ENCODE assay signal across 8 cellular contexts in the genomic region with DNA sequence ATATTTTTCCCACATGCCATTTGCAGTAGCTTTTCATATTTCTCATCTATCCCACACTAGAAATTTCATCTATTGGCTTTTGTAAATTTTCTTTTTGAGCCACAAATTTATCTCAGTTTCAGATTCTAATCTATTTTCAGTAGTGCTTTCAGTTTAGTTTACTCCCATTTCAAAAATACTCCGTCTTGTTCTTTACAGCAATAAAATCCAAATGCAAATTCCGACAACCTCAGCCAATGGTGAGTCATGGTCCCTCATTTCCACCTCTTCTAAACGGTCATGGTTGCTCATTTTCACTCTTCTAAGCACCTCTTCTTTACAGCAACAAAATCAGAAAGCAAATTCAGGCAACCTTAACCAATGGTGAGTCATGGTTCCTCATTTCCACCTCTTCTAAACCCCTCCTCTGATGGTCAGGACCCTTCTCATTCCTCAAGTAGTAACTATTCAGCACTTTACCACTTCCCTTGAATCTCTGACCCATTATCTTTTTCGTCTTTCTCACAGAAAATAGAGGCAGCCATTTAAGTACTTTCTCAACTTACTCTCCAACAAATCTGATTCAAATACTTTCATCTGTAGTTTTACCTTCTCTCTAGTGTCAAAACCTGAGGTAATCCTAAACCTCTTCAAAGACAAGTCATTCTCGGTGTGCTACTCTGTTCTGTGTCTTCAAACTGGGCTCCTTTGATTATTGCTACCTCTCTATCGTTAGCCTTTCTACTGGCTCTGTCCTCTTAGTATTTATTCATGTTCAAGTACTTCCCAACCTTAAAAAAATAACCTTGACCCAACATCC. TPM values are rescaled to one million over a fixed set of nuclear protein-coding genes. Genes with fewer than 3 reads are reported as not detected.
A peak's percentile ranks its signal among the peaks of the same experiment; 100 is the strongest.
DNase-seq lines count a peak whose midpoint lies in the region; ATAC-seq and TF ChIP-seq lines count a peak whose summit lies in the region.

No MANE protein-coding gene starts in this region.

- H3K4me3 ChIP-seq in coronary artery, result no peak overlapping the region
- H3K4me3 ChIP-seq in BE2C (ENCODE audit: low read depth, low read length), result no peak overlapping the region
- H3K4me3 ChIP-seq in HAP-1, result no peak overlapping the region

- DNase-seq in CD14-positive monocyte (ENCODE audit: low spot score) (no peak), coronary artery (ENCODE audit: low spot score) (no peak), medulla oblongata (ENCODE audit: extremely low spot score) (no peak), BE2C (no peak), HAP-1 (ENCODE audit: low spot score in 2 of 2) (no peak)
- peak; percentile 39 to 43 for DNase-seq in activated T-cell treated with anti-CD3 and anti-CD28 coated beads, Interleukin-2, amount 50 U/mL, for 72 hours

- no peaks in the 10 kb centered on the region for H3K27me3 ChIP-seq in BE2C
- H3K27me3 ChIP-seq in HAP-1 (ENCODE audit: low read depth), result no peaks in the 10 kb centered on the region

- no peak for TF ChIP-seq CTCF in CD14-positive monocyte (IDR thresholded peaks at IDR 0.05)
- no peak for TF ChIP-seq CTCF in coronary artery (IDR thresholded peaks at IDR 0.05)
- TF ChIP-seq CTCF in BE2C (IDR thresholded peaks at IDR 0.05; ENCODE audit: low read depth, low read length), result no peak

- H3K9me3 ChIP-seq in BE2C (no peaks in the 10 kb centered on the region), HAP-1 (no peaks in the 10 kb centered on the region)

- in situ Hi-C loops in HAP-1 (cut with MboI; ENCODE audit: low sequenced_read_pairs), result no loop called here

- H3K4me3 Mint-ChIP-seq in CD14-positive monocyte, result peak overlapping the region; percentile 65 to 68
- H3K4me3 Mint-ChIP-seq in activated T-cell treated with anti-CD3 and anti-CD28 coated beads, Interleukin-2, amount 50 U/mL, for 72 hours, result peak overlapping the region; percentile 68 to 81

- H3K27ac ChIP-seq in coronary artery, result no peak overlapping the region

- H3K27me3 Mint-ChIP-seq in CD14-positive monocyte (ENCODE audit: low read depth in 3 of 3), result peaks cover 0 to 6% (median 1%) of the 10 kb centered on the region in 3 donors
- no peaks in the 10 kb centered on the region for H3K27me3 Mint-ChIP-seq in activated T-cell treated with anti-CD3 and anti-CD28 coated beads, Interleukin-2, amount 50 U/mL, for 72 hours (ENCODE audit: low read depth)

- H3K36me3 ChIP-seq in BE2C (peaks cover 23% of the 10 kb centered on the region), HAP-1 (replicated peaks) (no peaks in the 10 kb centered on the region)

- ATAC-seq in GM19351 (IDR thresholded peaks at IDR 0.05; ENCODE audit: unreplicated experiment), result peak; percentile 48
- ATAC-seq in HG03354 (IDR thresholded peaks at IDR 0.05; ENCODE audit: poor library complexity, severe bottlenecking, unreplicated experiment), result peak; percentile 69
- peak; percentile 80 for ATAC-seq in activated T-cell treated with anti-CD3 and anti-CD28 coated beads, Interleukin-2, amount 50 U/mL, for 72 hours (replicated peaks in 1 of 2)

- H3K9me3 Mint-ChIP-seq in CD14-positive monocyte, result no peaks in the 10 kb centered on the region
- H3K9me3 Mint-ChIP-seq in activated T-cell treated with anti-CD3 and anti-CD28 coated beads, Interleukin-2, amount 50 U/mL, for 72 hours, result no peaks in the 10 kb centered on the region

- H3K36me3 Mint-ChIP-seq in CD14-positive monocyte, result peaks cover 20 to 21% of the 10 kb centered on the region in 2 donors
- H3K36me3 Mint-ChIP-seq in activated T-cell treated with anti-CD3 and anti-CD28 coated beads, Interleukin-2, amount 50 U/mL, for 72 hours (ENCODE audit: insufficient read depth in 2 of 2), result peaks cover 8 to 19% of the 10 kb centered on the region in 2 donors

- intact Hi-C loops in CD14-positive monocyte (cut with micrococcal nuclease), result loop anchor here in 1 of 2 donors (5.0 to 10.0 kb wide), 2 partner anchors 32 to 170 kb away; a partner anchor contains a TSS

- peak overlapping the region; percentile 78 to 89 (median 86) for H3K27ac Mint-ChIP-seq in CD14-positive monocyte
- H3K27ac Mint-ChIP-seq in activated T-cell treated with anti-CD3 and anti-CD28 coated beads, Interleukin-2, amount 50 U/mL, for 72 hours, result peak overlapping the region; percentile 86

- H3K4me1 Mint-ChIP-seq in CD14-positive monocyte, result peaks cover 94% of the 10 kb centered on the region
- H3K4me1 Mint-ChIP-seq in activated T-cell treated with anti-CD3 and anti-CD28 coated beads, Interleukin-2, amount 50 U/mL, for 72 hours (ENCODE audit: low read depth), result peaks cover 99% of the 10 kb centered on the region

- H3K4me1 ChIP-seq in BE2C (no peaks in the 10 kb centered on the region), HAP-1 (no peaks in the 10 kb centered on the region)

RNA-seq across cellular contexts. Expression of a gene that starts 34.4 kb away (rescaled TPM):
- polyA plus RNA-seq in CD14-positive monocyte, result 10 to 100 TPM; 18.9 to 22.3 TPM
- 10 to 100 TPM; 22.7 to 24.2 TPM for total RNA-seq in activated T-cell treated with anti-CD3 and anti-CD28 coated beads, Interleukin-2, amount 50 U/mL, for 72 hours
- polyA plus RNA-seq in BE2C (2012; ENCODE audit: insufficient read depth, insufficient read length, low read depth), result 8.2 TPM

Comparison
In these comparisons a context has a peak if more than half of its experiments do, and no peak if none do; other contexts are left out.
1. DNase-seq: peak in activated T-cell treated with anti-CD3 and anti-CD28 coated beads, Interleukin-2, amount 50 U/mL, for 72 hours (2 of 2); none in CD14-positive monocyte (single experiment), coronary artery (single experiment), medulla oblongata (single experiment), BE2C (single experiment) and HAP-1 (0 of 2).
2. Peak in every context shown above with its lines, with median percentiles within 50 percentile points of each other: ATAC-seq.